In the genomic region with DNA sequence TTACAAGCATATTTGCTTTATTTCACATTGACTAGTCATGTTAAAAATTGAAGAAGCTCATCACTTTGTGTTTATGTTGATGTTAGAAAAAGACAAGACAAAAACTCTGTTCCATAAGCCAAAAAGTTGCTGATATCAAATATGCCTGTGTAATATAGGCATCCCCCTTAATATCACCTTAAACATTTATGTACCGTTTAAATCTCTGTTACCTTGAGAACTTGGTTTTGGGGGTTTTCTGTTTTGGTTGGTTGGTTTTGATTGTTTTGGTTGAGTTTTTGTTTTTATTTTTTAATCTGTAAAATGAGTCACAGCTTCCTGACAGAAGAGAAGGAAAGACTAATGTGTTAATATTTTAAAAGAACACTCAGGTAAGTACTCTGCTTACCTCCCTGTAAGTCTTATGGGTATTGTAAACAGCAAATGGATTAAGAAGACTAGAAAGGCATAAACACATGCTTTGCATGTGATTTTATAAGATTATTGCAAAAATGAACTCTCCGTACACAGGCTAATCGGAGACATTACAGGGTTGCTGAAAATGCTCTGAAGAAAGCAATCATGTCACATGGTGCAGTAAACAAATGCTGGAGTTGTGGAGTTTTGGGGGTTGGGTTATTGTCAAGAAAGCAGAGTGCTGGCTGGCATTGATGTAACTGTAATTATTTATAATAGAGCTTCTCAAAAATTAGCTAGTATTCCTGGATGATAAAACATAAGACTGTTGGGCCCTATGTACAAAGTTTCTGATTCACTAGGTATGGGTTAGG, we compare ENCODE assay signal across 10 cellular contexts.
DNase-seq lines count a peak whose midpoint lies in the region; ATAC-seq, FAIRE-seq and TF ChIP-seq lines count a peak whose summit lies in the region.
"Had no signal": no experiment of that assay in that cellular context is flagged by ENCODE, and none has a peak within 500 bp of the region (broad histone marks: within the 10 kb centered on the region; RNA-seq: fewer than 3 reads in every experiment).

No MANE protein-coding gene starts in this region.

- peaks cover 76% of the 10 kb centered on the region for H3K4me1 Mint-ChIP-seq in activated naive CD8-positive, alpha-beta T cell treated with anti-CD3 and anti-CD28 coated beads, Interleukin-2, amount 50 U/mL, for 24 hours
- H3K4me1 Mint-ChIP-seq in Caco-2 (ENCODE audit: low read depth, unreplicated experiment), result peaks cover 10% of the 10 kb centered on the region

- H3K36me3 ChIP-seq in psoas muscle (ENCODE audit: insufficient read depth in 1 of 2, low read depth in 1 of 2) (no peaks in the 10 kb centered on the region), Caco-2 (ENCODE audit: control insufficient read depth, insufficient read depth, low read length) (no peaks in the 10 kb centered on the region)

- H3K9me3 ChIP-seq in psoas muscle (no peaks in the 10 kb centered on the region), Caco-2 (no peaks in the 10 kb centered on the region)

- ATAC-seq in HG02798 (IDR thresholded peaks at IDR 0.05; ENCODE audit: poor library complexity, unreplicated experiment) (peak; percentile 32), psoas muscle (peak in 3 of 4 donors; percentile 39 to 48 (median 42))
- ATAC-seq in activated naive CD8-positive, alpha-beta T cell treated with anti-CD3 and anti-CD28 coated beads, Interleukin-2, amount 50 U/mL, for 24 hours, result no peak

- peaks cover 43% of the 10 kb centered on the region for H3K4me1 ChIP-seq in psoas muscle
- H3K4me1 ChIP-seq in Caco-2, result peaks cover 8% of the 10 kb centered on the region

- peak overlapping the region; percentile 91 for H3K27ac Mint-ChIP-seq in activated naive CD8-positive, alpha-beta T cell treated with anti-CD3 and anti-CD28 coated beads, Interleukin-2, amount 50 U/mL, for 24 hours
- H3K27ac Mint-ChIP-seq in Caco-2 (ENCODE audit: unreplicated experiment), result no peak overlapping the region

- H3K27me3 ChIP-seq in psoas muscle (ENCODE audit: insufficient read depth in 3 of 3, low read length in 2 of 3) (no peaks in the 10 kb centered on the region), Caco-2 (replicated peaks; ENCODE audit: control insufficient read depth, insufficient read depth, low read length) (no peaks in the 10 kb centered on the region)
- H3K27me3 ChIP-seq: hepatocyte had no signal

- peaks cover 2% of the 10 kb centered on the region for H3K36me3 Mint-ChIP-seq in activated naive CD8-positive, alpha-beta T cell treated with anti-CD3 and anti-CD28 coated beads, Interleukin-2, amount 50 U/mL, for 24 hours (ENCODE audit: low read depth)
- no peaks in the 10 kb centered on the region for H3K36me3 Mint-ChIP-seq in Caco-2 (ENCODE audit: insufficient read depth, unreplicated experiment)

- 64 to 92% (median 80%) methylated on average over 3 of the region's 3 CpGs for WGBS in psoas muscle, 3 donors

- intact Hi-C loops in psoas muscle (cut with DNase I), result loop anchor here (2.0 to 5.0 kb wide), 2 partner anchors 63 to 70 kb away; a partner anchor contains a TSS
- intact Hi-C loops in Caco-2 (cut with micrococcal nuclease; ENCODE audit: unreplicated experiment), result no loop called here

- H3K27ac ChIP-seq in psoas muscle, result peak overlapping the region; percentile 86
- H3K27ac ChIP-seq: hepatocyte had no signal

- TF ChIP-seq CTCF in psoas muscle (IDR thresholded peaks at IDR 0.05) (no peak), GM20000 (IDR thresholded peaks at IDR 0.05; ENCODE audit: extremely low read depth, missing control alignments) (no peak), Caco-2 (IDR thresholded peaks at IDR 0.05; ENCODE audit: insufficient read depth in 1 of 2, low read depth in 1 of 2, low read length in 1 of 2, severe bottlenecking in 1 of 2, unreplicated experiment in 1 of 2) (no peak)

- POLR2A ChIA-PET in Caco-2 (lab: Charles Lee), result no interaction called here

- no TSS peak for BruUV-seq in Caco-2 (replicated peaks; lab: Mats Ljungman, UMichigan)

- DNase-seq in GM12891 (ENCODE audit: insufficient read length, low spot score) (no peak), psoas muscle (no peak), NCI-H1048 (lab: John Stamatoyannopoulos, UW) (no peak), GM20000 (ENCODE audit: low spot score) (no peak), Caco-2 (no peak), DMS53 treated with DMSO at 0.1 percent for 48 hours (lab: John Stamatoyannopoulos, UW; ENCODE audit: unreplicated experiment) (no peak)
- no peak for DNase-seq in activated naive CD8-positive, alpha-beta T cell treated with anti-CD3 and anti-CD28 coated beads, Interleukin-2, amount 50 U/mL, for 24 hours
- DNase-seq: activated gamma-delta T cell treated with Interleukin-2 at 50 U/mL for 16 hours had no signal

- CTCF ChIA-PET in Caco-2 (lab: Charles Lee), result no interaction called here

- peak; percentile 90 for FAIRE-seq in GM12891 (lab: Jason Lieb, UNC)

- peak overlapping the region; percentile 62 for H3K4me3 ChIP-seq in psoas muscle
- no peak overlapping the region for H3K4me3 ChIP-seq in Caco-2 (ENCODE audit: low read depth, low read length)
- H3K4me3 ChIP-seq: hepatocyte had no signal

- no peaks in the 10 kb centered on the region for H3K9me3 Mint-ChIP-seq in activated naive CD8-positive, alpha-beta T cell treated with anti-CD3 and anti-CD28 coated beads, Interleukin-2, amount 50 U/mL, for 24 hours
- H3K9me3 Mint-ChIP-seq in Caco-2 (ENCODE audit: unreplicated experiment), result no peaks in the 10 kb centered on the region

- peak overlapping the region; percentile 71 for H3K4me3 Mint-ChIP-seq in activated naive CD8-positive, alpha-beta T cell treated with anti-CD3 and anti-CD28 coated beads, Interleukin-2, amount 50 U/mL, for 24 hours
- no peak overlapping the region for H3K4me3 Mint-ChIP-seq in Caco-2 (ENCODE audit: unreplicated experiment)

- no peaks in the 10 kb centered on the region for H3K27me3 Mint-ChIP-seq in activated naive CD8-positive, alpha-beta T cell treated with anti-CD3 and anti-CD28 coated beads, Interleukin-2, amount 50 U/mL, for 24 hours
- H3K27me3 Mint-ChIP-seq in Caco-2 (ENCODE audit: insufficient read depth, unreplicated experiment), result no peaks in the 10 kb centered on the region

- 0 out of 2 replicates have a peak, but pooled peaks have one; percentile 38 for TF ChIP-seq POLR2A in GM12891 (IDR thresholded peaks at IDR 0.05; ENCODE audit: low read depth, low read length)

TF ChIP-seq in GM12891, 5 proteins besides CTCF, POLR2A, EP300 and RAD21:
- TF ChIP-seq SPI1 (IDR thresholded peaks at IDR 0.05; ENCODE audit: low read depth, low read length) (no peak), TAF1 (IDR thresholded peaks at IDR 0.05; ENCODE audit: low read depth, low read length) (no peak), PAX5 (IDR thresholded peaks at IDR 0.05; ENCODE audit: insufficient read depth, low read length, severe bottlenecking) (no peak), POU2F2 (IDR thresholded peaks at IDR 0.05; ENCODE audit: low read depth, low read length) (no peak), POLR2AphosphoS5 (IDR thresholded peaks at IDR 0.05; ENCODE audit: low read depth, low read length) (no peak)
